Comparison of ENCODE assay signal across 1 cellular context in genomic region chr9:33415152-33416038, GRCh38.
TF ChIP-seq lines count a peak whose summit lies in the region.

No MANE protein-coding gene starts in this region.

TF ChIP-seq in HepG2, 621 proteins besides CTCF, POLR2A, EP300 and RAD21 (continued from another document and continues in another):
- TF ChIP-seq CSRNP2 (CRISPR knock-in tag; conservative IDR thresholded peaks at IDR 0.05; ENCODE audit: low read depth): no peak
- no peak for TF ChIP-seq ARID2 (CRISPR knock-in tag; IDR thresholded peaks at IDR 0.05; ENCODE audit: borderline replicate concordance)
- TF ChIP-seq ZNF558 (CRISPR knock-in tag; IDR thresholded peaks at IDR 0.05; ENCODE audit: borderline replicate concordance): no peak
- TF ChIP-seq MTA1 (CRISPR knock-in tag; IDR thresholded peaks at IDR 0.05; ENCODE audit: borderline replicate concordance): peak; percentile 99
- no peak for TF ChIP-seq SOX6 (IDR thresholded peaks at IDR 0.05)
- peak; percentile 100 for TF ChIP-seq SOX6 (CRISPR knock-in tag; IDR thresholded peaks at IDR 0.05)
- TF ChIP-seq HNRNPK (IDR thresholded peaks at IDR 0.05; ENCODE audit: low read depth, low read length, poor library complexity, severe bottlenecking): no peak
- TF ChIP-seq SIN3A (IDR thresholded peaks at IDR 0.05; ENCODE audit: borderline replicate concordance, low read depth, low read length): no peak
- TF ChIP-seq GMEB1 (CRISPR knock-in tag; IDR thresholded peaks at IDR 0.05; ENCODE audit: borderline replicate concordance): peak; percentile 64; the same call in 1 of the 2 replicates
- TF ChIP-seq CBX5 (CRISPR knock-in tag; IDR thresholded peaks at IDR 0.05; ENCODE audit: borderline replicate concordance): peak; percentile 93
- 0 out of 2 replicates have a peak, but pooled peaks have one; percentile 78 for TF ChIP-seq CHCHD3 (CRISPR knock-in tag; IDR thresholded peaks at IDR 0.05)
- TF ChIP-seq SSRP1 (CRISPR knock-in tag; IDR thresholded peaks at IDR 0.05): peak; percentile 83; the same call in 1 of the 2 replicates
- no peak for TF ChIP-seq ZNF530 (CRISPR knock-in tag; IDR thresholded peaks at IDR 0.05; ENCODE audit: low read depth)
- TF ChIP-seq ZNF30 (CRISPR knock-in tag; IDR thresholded peaks at IDR 0.05): no peak
- TF ChIP-seq NFE2L1 (CRISPR knock-in tag; IDR thresholded peaks at IDR 0.05; ENCODE audit: borderline replicate concordance): no peak
- no peak for TF ChIP-seq ZNF660 (CRISPR knock-in tag; IDR thresholded peaks at IDR 0.05; ENCODE audit: borderline replicate concordance, low read depth)
- peak; percentile 93 for TF ChIP-seq BATF2 (CRISPR knock-in tag; IDR thresholded peaks at IDR 0.05)
- TF ChIP-seq SNAPC4 (CRISPR knock-in tag; IDR thresholded peaks at IDR 0.05): peak; percentile 59; the same call in 1 of the 2 replicates
- TF ChIP-seq SETDB1 (CRISPR knock-in tag; IDR thresholded peaks at IDR 0.05; ENCODE audit: borderline replicate concordance): no peak
- TF ChIP-seq HIVEP1 (CRISPR knock-in tag; IDR thresholded peaks at IDR 0.05): peak; percentile 87; the same call in 1 of the 2 replicates
- TF ChIP-seq ZNF331 (CRISPR knock-in tag; IDR thresholded peaks at IDR 0.05): peak; percentile 94
- peak; percentile 99 for TF ChIP-seq PITX1 (CRISPR knock-in tag; IDR thresholded peaks at IDR 0.05)
- peak; percentile 91 for TF ChIP-seq ATF7-NPFF (CRISPR knock-in tag; IDR thresholded peaks at IDR 0.05; ENCODE audit: low read depth)
- peak; percentile 70; the same call in 1 of the 2 replicates for TF ChIP-seq ZBTB26 (CRISPR knock-in tag; IDR thresholded peaks at IDR 0.05; ENCODE audit: borderline replicate concordance)
- no peak for TF ChIP-seq SATB2 (CRISPR knock-in tag; IDR thresholded peaks at IDR 0.05)
- peak; percentile 89 for TF ChIP-seq ZNF274 (CRISPR knock-in tag; IDR thresholded peaks at IDR 0.05)
- TF ChIP-seq MXD3 (CRISPR knock-in tag; IDR thresholded peaks at IDR 0.05): no peak
- no peak for TF ChIP-seq CAMTA2 (CRISPR knock-in tag; IDR thresholded peaks at IDR 0.05; ENCODE audit: borderline replicate concordance)
- peak; percentile 97; the same call in 1 of the 2 replicates for TF ChIP-seq ZNF788 (CRISPR knock-in tag; IDR thresholded peaks at IDR 0.05; ENCODE audit: borderline replicate concordance)
- TF ChIP-seq LBX2 (CRISPR knock-in tag; IDR thresholded peaks at IDR 0.05; ENCODE audit: borderline replicate concordance): no peak
- peak; percentile 100 for TF ChIP-seq PAXIP1 (CRISPR knock-in tag; conservative IDR thresholded peaks at IDR 0.05)
- no peak for TF ChIP-seq MBNL3 (CRISPR knock-in tag; conservative IDR thresholded peaks at IDR 0.05)
- TF ChIP-seq SALL1 (CRISPR knock-in tag; IDR thresholded peaks at IDR 0.05): peak; percentile 99
- TF ChIP-seq ZNF703 (CRISPR knock-in tag; IDR thresholded peaks at IDR 0.05; ENCODE audit: borderline replicate concordance): peak; percentile 98
- peak; percentile 94 for TF ChIP-seq ZBED4 (CRISPR knock-in tag; IDR thresholded peaks at IDR 0.05; ENCODE audit: borderline replicate concordance)
- peak; percentile 72 for TF ChIP-seq U2AF1 (optimal IDR thresholded peaks at IDR 0.05; ENCODE audit: low read depth, low read length)
- peak; percentile 87 for TF ChIP-seq HBP1 (CRISPR knock-in tag; IDR thresholded peaks at IDR 0.05; ENCODE audit: low read depth)
- peak; percentile 69; the same call in 1 of the 2 replicates for TF ChIP-seq KDM5B (CRISPR knock-in tag; IDR thresholded peaks at IDR 0.05; ENCODE audit: borderline replicate concordance)
